In genomic region chr20:20712474-20713243, GRCh38 we compare ENCODE assay signal across 8 cellular contexts. TPM values are rescaled to one million over a fixed set of nuclear protein-coding genes. Genes with fewer than 3 reads are reported as not detected.
DNase-seq lines count a peak whose midpoint lies in the region; ATAC-seq and TF ChIP-seq lines count a peak whose summit lies in the region.

Gene RALGAPA2 (minus strand): TSS chr20:20712644. CDS start chr20:20712480, 164 bp downstream.

- DNase-seq in AG04450 (ENCODE audit: low read depth, low spot score) = peak; percentile 95
- peak; percentile 99 for DNase-seq in NCI-H345 treated with DMSO at 0.1 percent for 48 hours (lab: John Stamatoyannopoulos, UW; ENCODE audit: unreplicated experiment)
- peak; percentile 93 to 97 (median 96) for DNase-seq in activated CD4-positive, CD25-positive, alpha-beta regulatory T cell (lab: John Stamatoyannopoulos, UW)
- DNase-seq in central memory CD4-positive, alpha-beta T cell = peak; percentile 93
- DNase-seq in inferior parietal cortex (ENCODE audit: extremely low spot score) = peak; percentile 99
- DNase-seq in spleen = peak; percentile 99

- H3K4me3 ChIP-seq in AG04450 (ENCODE audit: low read depth, low read length) (peak within 1 kb of the TSS; percentile 74), spleen (peak within 1 kb of the TSS; percentile 70 to 97 (median 82))

- CTCF ChIA-PET in AG04450 (lab: Charles Lee) = no interaction called here

- 0 to 1% (median 0%) methylated on average over 24 to 87 of the region's 87 CpGs for WGBS in spleen, 5 donors

- H3K9me3 ChIP-seq in AG04450 (ENCODE audit: control insufficient read depth, insufficient read depth, low read length) (no peaks in the 10 kb centered on the region), spleen (no peaks in the 10 kb centered on the region)

- H3K27me3 ChIP-seq in AG04450 (ENCODE audit: control insufficient read depth, insufficient read depth, low read length) (no peaks in the 10 kb centered on the region), spleen (replicated peaks in 1 of 7) (no peaks in the 10 kb centered on the region)

- POLR2A ChIA-PET in AG04450 (lab: Yijun Ruan, JAX) = interaction anchor here (0.6 to 1.3 kb wide), 3 partner anchors 46 to 639 kb away, joined by 3 to 4 read pairs (median 4); no protein-coding TSS in a partner anchor

- intact Hi-C loops in spleen (cut with DNase I; ENCODE audit: low total_unique reads) = no loop called here

- peaks cover 14 to 47% (median 28%) of the 10 kb centered on the region in 6 donors for H3K4me1 ChIP-seq in spleen

- ATAC-seq in GM19023 (IDR thresholded peaks at IDR 0.05; ENCODE audit: unreplicated experiment) (peak; percentile 96), HG03280 (IDR thresholded peaks at IDR 0.05; ENCODE audit: unreplicated experiment) (peak; percentile 97)

- TF ChIP-seq CTCF in AG04450 (IDR thresholded peaks at IDR 0.05; ENCODE audit: low read depth, low read length) = no peak
- peak in 2 of 11 experiments; percentile 19 to 35 for TF ChIP-seq CTCF in spleen (IDR thresholded peaks at IDR 0.05 in 8 of 11, conservative IDR thresholded peaks at IDR 0.05 in 3 of 11)

- H3K27ac ChIP-seq in AG04450 (ENCODE audit: low read depth, low read length) (peak within 1 kb of the TSS; percentile 81), spleen (peak within 1 kb of the TSS; percentile 95 to 99 (median 98))

- peaks cover 0 to 4% (median 0%) of the 10 kb centered on the region in 6 donors for H3K36me3 ChIP-seq in spleen

- peak in 2 of 3 donors; percentile 15 to 58 for TF ChIP-seq POLR2A in spleen (IDR thresholded peaks at IDR 0.05)

RNA-seq across cellular contexts. Expression of gene RALGAPA2, which starts in this region (rescaled TPM):
- 2.2 and 2.4 TPM in 2 replicates for polyA plus RNA-seq in AG04450 (2011; rRNA removed)
- polyA minus RNA-seq in AG04450 (2011; rRNA and poly(A)+ RNA removed) = 6.3 and 6.6 TPM in 2 replicates
- total RNA-seq in spleen = 10 to 100 TPM; 27.0 to 55.2 (median 35.5) TPM
- 1 to 10 TPM; 1.2 to 3.0 (median 1.8) TPM for polyA plus RNA-seq in spleen

Comparison
In these comparisons a context has a peak if more than half of its experiments do, and no peak if none do; other contexts are left out.
1. Peak in every context shown above with its lines: DNase-seq, ATAC-seq, H3K4me3 ChIP-seq and H3K27ac ChIP-seq.